ENCODE assay signal across 7 cellular contexts in the genomic region with DNA sequence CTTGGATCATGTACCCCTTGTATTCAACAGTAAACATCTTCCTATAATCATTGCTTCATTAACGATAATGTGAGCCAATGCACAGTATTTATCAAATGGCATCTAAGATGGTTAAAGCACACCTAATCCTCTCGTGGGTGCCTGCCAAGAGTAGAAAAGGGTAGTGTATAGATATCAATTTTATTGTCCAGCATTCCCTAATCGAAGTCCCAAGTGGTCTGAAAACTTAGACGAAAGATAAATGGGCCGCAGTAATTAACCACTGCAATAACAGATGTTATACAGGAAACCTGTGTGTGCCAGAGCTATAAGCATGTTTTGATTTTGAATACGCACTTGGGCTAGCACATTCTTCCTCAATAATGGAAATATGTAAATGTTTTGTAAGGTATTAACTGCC. TPM values are rescaled to one million over a fixed set of nuclear protein-coding genes. Genes with fewer than 3 reads are reported as not detected.
DNase-seq lines count a peak whose midpoint lies in the region; ATAC-seq, FAIRE-seq and TF ChIP-seq lines count a peak whose summit lies in the region.

No MANE protein-coding gene starts in this region.

- H3K27me3 ChIP-seq in HCT116 (ENCODE audit: insufficient read depth, low read length): no peaks in the 10 kb centered on the region
- no peaks in the 10 kb centered on the region for H3K27me3 ChIP-seq in hepatocyte
- H3K27me3 ChIP-seq in small intestine (ENCODE audit: control insufficient read depth in 2 of 2, insufficient read depth in 2 of 2, low read length in 2 of 2): no peaks in the 10 kb centered on the region

- H3K9me3 ChIP-seq in HCT116 (ENCODE audit: control insufficient read depth in 1 of 2, insufficient read depth in 1 of 2, low read depth in 1 of 2, low read length in 2 of 2) (no peaks in the 10 kb centered on the region), hepatocyte (ENCODE audit: low read depth) (no peaks in the 10 kb centered on the region), small intestine (ENCODE audit: control insufficient read depth, low read depth) (no peaks in the 10 kb centered on the region)

- H3K36me3 ChIP-seq in HCT116 (ENCODE audit: control insufficient read depth in 1 of 2, insufficient read depth in 2 of 2, low read length in 2 of 2): no peaks in the 10 kb centered on the region
- no peaks in the 10 kb centered on the region for H3K36me3 ChIP-seq in hepatocyte (replicated peaks; ENCODE audit: insufficient read depth, low read depth)
- H3K36me3 ChIP-seq in small intestine (ENCODE audit: control insufficient read depth in 2 of 2, insufficient read depth in 2 of 2, low read length in 2 of 2): no peaks in the 10 kb centered on the region

- H4K20me1 ChIP-seq in HCT116 (ENCODE audit: insufficient read depth) (no peaks in the 10 kb centered on the region), hepatocyte (ENCODE audit: insufficient read depth, poor library complexity, severe bottlenecking) (peaks cover 3% of the 10 kb centered on the region)

- CTCF ChIA-PET in HCT116 (lab: Charles Lee): interaction anchor here (1.2 to 4.2 kb wide), 3 partner anchors 9 to 111 kb away, joined by 3 to 21 read pairs (median 18); no protein-coding TSS in a partner anchor

- intact Hi-C loops in HCT116 (cut with micrococcal nuclease): loop anchor here (5.0 kb wide), 1 partner anchor 136 kb away; no protein-coding TSS in a partner anchor

- no peak for TF ChIP-seq CTCF in HCT116 (IDR thresholded peaks at IDR 0.05 in 2 of 3, conservative IDR thresholded peaks at IDR 0.05 in 1 of 3; ENCODE audit: borderline replicate concordance in 1 of 3, insufficient read depth in 1 of 3, low read depth in 2 of 3, low read length in 2 of 3)
- TF ChIP-seq CTCF in WI38 (IDR thresholded peaks at IDR 0.05; ENCODE audit: low read depth, low read length): no peak
- no peak for TF ChIP-seq CTCF in hepatocyte (IDR thresholded peaks at IDR 0.05; ENCODE audit: poor library complexity)

- TF ChIP-seq POLR2A in HCT116 (IDR thresholded peaks at IDR 0.05; ENCODE audit: borderline replicate concordance, extremely low read depth, insufficient read depth, insufficient read length): no peak

- DNase-seq in HCT116 (ENCODE audit: low read depth, low spot score) (no peak), hepatocyte (ENCODE audit: low spot score) (no peak), small intestine (peak; percentile 35)

- peak overlapping the region; percentile 80 for H3K9ac ChIP-seq in HCT116 (ENCODE audit: low read length)

- ATAC-seq in HCT116 (no peak), HG02763 (IDR thresholded peaks at IDR 0.05; ENCODE audit: unreplicated experiment) (no peak), GM21723 (IDR thresholded peaks at IDR 0.05; ENCODE audit: unreplicated experiment) (no peak), GM21619 (IDR thresholded peaks at IDR 0.05; ENCODE audit: unreplicated experiment) (no peak)

- TF ChIP-seq RAD21 in HCT116 (IDR thresholded peaks at IDR 0.05; ENCODE audit: low read depth): no peak

- H3K27ac ChIP-seq in HCT116 (ENCODE audit: low read depth, low read length) (peak overlapping the region; percentile 74), hepatocyte (peak overlapping the region; percentile 71), small intestine (ENCODE audit: low read depth in 1 of 2, low read length in 1 of 2) (peak overlapping the region; percentile 8 to 24)

- H3K4me2 ChIP-seq in HCT116 (ENCODE audit: low read length) (peak overlapping the region; percentile 79), hepatocyte (peak overlapping the region; percentile 71)

- no peak for FAIRE-seq in small intestine (lab: Jason Lieb, UNC)

- WGBS in hepatocyte (ENCODE audit: low lambda C conversion rate, missing lambda C conversion rate): 43% methylated on average over 6 of the region's 6 CpGs
- 5 to 24% (median 18%) methylated on average over 6 of the region's 6 CpGs for WGBS in small intestine, 3 donors

- BruUV-seq in HCT116 (replicated peaks; lab: Mats Ljungman, UMichigan): TSS peak; percentile 83

- peak overlapping the region in 1 of 2 experiments; percentile 74; a peak in 3 of 4 replicates for H3K4me3 ChIP-seq in HCT116 (replicated peaks in 1 of 2; ENCODE audit: low read depth in 1 of 2, low read length in 2 of 2)
- peak overlapping the region; percentile 82 for H3K4me3 ChIP-seq in WI38 (ENCODE audit: low read depth, low read length)
- H3K4me3 ChIP-seq in hepatocyte: no peak overlapping the region
- no peak overlapping the region for H3K4me3 ChIP-seq in small intestine (ENCODE audit: low read depth in 1 of 2, low read length in 2 of 2)

- H3K79me2 ChIP-seq in HCT116 (ENCODE audit: insufficient read depth, low read length) (peaks cover 44% of the 10 kb centered on the region), hepatocyte (peaks cover 45% of the 10 kb centered on the region)

- H2AFZ ChIP-seq in HCT116 (ENCODE audit: low read depth, low read length, poor library complexity, severe bottlenecking) (no peak overlapping the region), hepatocyte (peak overlapping the region; percentile 10)

- H3K9me2 ChIP-seq in HCT116 (ENCODE audit: insufficient read depth): no peaks in the 10 kb centered on the region
- no peaks in the 10 kb centered on the region for H3K9me2 ChIP-seq in hepatocyte (replicated peaks; ENCODE audit: insufficient read depth)

- RAD21 ChIA-PET in HCT116 (lab: Charles Lee; ENCODE audit: low non-redundant PET in 1 of 2, low total read pairs in 2 of 2, uncharacterized antibody in 2 of 2, unreplicated experiment in 2 of 2): no interaction called here

- H3K4me1 ChIP-seq in HCT116 (ENCODE audit: control insufficient read depth in 1 of 2, insufficient read depth in 2 of 2, low read length in 2 of 2) (peaks cover 42 to 47% of the 10 kb centered on the region in 2 experiments), hepatocyte (ENCODE audit: insufficient read depth) (peaks cover 22% of the 10 kb centered on the region), small intestine (ENCODE audit: control insufficient read depth in 2 of 2, insufficient read depth in 1 of 2, low read depth in 1 of 2, low read length in 1 of 2) (peaks cover 2 to 12% of the 10 kb centered on the region in 2 donors)

- POLR2A ChIA-PET in HCT116 (lab: Charles Lee): interaction anchor here (0.8 to 3.1 kb wide), 11 partner anchors 11 to 112 kb away, joined by 3 to 31 read pairs (median 4); no protein-coding TSS in a partner anchor

TF ChIP-seq in HCT116, 20 proteins besides CTCF, POLR2A, EP300 and RAD21 (continues in another document):
- TF ChIP-seq EZH2 (IDR thresholded peaks at IDR 0.05): no peak
- TF ChIP-seq CBX3 (IDR thresholded peaks at IDR 0.05; ENCODE audit: low read depth): no peak
- TF ChIP-seq, protein P1, sequence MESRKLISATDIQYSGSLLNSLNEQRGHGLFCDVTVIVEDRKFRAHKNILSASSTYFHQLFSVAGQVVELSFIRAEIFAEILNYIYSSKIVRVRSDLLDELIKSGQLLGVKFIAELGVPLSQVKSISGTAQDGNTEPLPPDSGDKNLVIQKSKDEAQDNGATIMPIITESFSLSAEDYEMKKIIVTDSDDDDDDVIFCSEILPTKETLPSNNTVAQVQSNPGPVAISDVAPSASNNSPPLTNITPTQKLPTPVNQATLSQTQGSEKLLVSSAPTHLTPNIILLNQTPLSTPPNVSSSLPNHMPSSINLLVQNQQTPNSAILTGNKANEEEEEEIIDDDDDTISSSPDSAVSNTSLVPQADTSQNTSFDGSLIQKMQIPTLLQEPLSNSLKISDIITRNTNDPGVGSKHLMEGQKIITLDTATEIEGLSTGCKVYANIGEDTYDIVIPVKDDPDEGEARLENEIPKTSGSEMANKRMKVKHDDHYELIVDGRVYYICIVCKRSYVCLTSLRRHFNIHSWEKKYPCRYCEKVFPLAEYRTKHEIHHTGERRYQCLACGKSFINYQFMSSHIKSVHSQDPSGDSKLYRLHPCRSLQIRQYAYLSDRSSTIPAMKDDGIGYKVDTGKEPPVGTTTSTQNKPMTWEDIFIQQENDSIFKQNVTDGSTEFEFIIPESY (IDR thresholded peaks at IDR 0.05; ENCODE audit: extremely low read depth, insufficient replicate concordance, low read length): no peak
- TF ChIP-seq, protein P2, sequence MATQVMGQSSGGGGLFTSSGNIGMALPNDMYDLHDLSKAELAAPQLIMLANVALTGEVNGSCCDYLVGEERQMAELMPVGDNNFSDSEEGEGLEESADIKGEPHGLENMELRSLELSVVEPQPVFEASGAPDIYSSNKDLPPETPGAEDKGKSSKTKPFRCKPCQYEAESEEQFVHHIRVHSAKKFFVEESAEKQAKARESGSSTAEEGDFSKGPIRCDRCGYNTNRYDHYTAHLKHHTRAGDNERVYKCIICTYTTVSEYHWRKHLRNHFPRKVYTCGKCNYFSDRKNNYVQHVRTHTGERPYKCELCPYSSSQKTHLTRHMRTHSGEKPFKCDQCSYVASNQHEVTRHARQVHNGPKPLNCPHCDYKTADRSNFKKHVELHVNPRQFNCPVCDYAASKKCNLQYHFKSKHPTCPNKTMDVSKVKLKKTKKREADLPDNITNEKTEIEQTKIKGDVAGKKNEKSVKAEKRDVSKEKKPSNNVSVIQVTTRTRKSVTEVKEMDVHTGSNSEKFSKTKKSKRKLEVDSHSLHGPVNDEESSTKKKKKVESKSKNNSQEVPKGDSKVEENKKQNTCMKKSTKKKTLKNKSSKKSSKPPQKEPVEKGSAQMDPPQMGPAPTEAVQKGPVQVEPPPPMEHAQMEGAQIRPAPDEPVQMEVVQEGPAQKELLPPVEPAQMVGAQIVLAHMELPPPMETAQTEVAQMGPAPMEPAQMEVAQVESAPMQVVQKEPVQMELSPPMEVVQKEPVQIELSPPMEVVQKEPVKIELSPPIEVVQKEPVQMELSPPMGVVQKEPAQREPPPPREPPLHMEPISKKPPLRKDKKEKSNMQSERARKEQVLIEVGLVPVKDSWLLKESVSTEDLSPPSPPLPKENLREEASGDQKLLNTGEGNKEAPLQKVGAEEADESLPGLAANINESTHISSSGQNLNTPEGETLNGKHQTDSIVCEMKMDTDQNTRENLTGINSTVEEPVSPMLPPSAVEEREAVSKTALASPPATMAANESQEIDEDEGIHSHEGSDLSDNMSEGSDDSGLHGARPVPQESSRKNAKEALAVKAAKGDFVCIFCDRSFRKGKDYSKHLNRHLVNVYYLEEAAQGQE (IDR thresholded peaks at IDR 0.05; ENCODE audit: low read depth): no peak
- TF ChIP-seq YY1 (IDR thresholded peaks at IDR 0.05; ENCODE audit: extremely low read depth, insufficient replicate concordance, low read depth, low read length): no peak
- TF ChIP-seq ZFX (IDR thresholded peaks at IDR 0.05): no peak
- TF ChIP-seq, protein P3, sequence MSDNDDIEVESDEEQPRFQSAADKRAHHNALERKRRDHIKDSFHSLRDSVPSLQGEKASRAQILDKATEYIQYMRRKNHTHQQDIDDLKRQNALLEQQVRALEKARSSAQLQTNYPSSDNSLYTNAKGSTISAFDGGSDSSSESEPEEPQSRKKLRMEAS (IDR thresholded peaks at IDR 0.05): no peak
- TF ChIP-seq SRF (IDR thresholded peaks at IDR 0.05; ENCODE audit: low read depth): no peak
- TF ChIP-seq EGR1 (IDR thresholded peaks at IDR 0.05; ENCODE audit: low read depth): no peak
- TF ChIP-seq CEBPB (IDR thresholded peaks at IDR 0.05; ENCODE audit: low read depth): no peak
- no peak for TF ChIP-seq POLR2AphosphoS5 (IDR thresholded peaks at IDR 0.05; ENCODE audit: low read depth, low read length)

RNA-seq across cellular contexts. Expression of a gene that starts 0.6 kb away (rescaled TPM):
- 73.9 TPM for total RNA-seq in HCT116 (2021; ENCODE audit: unreplicated experiment)
- polyA plus RNA-seq in HCT116 (2012): 40.8 and 43.6 TPM in 2 replicates
- 96.8 and 97.9 TPM in 2 replicates for total RNA-seq in hepatocyte
- 27.4 and 33.8 TPM in 2 replicates for polyA plus RNA-seq in hepatocyte
- polyA plus RNA-seq in small intestine: 10 to 100 TPM; 12.1 to 13.6 (median 12.7) TPM

Comparison
In these comparisons a context has a peak if more than half of its experiments do, and no peak if none do; other contexts are left out.
1. H3K27ac ChIP-seq: peak in every context shown above with its lines; median percentile 74 in HCT116; 71 in hepatocyte; 16 in small intestine.